In the genomic region with DNA sequence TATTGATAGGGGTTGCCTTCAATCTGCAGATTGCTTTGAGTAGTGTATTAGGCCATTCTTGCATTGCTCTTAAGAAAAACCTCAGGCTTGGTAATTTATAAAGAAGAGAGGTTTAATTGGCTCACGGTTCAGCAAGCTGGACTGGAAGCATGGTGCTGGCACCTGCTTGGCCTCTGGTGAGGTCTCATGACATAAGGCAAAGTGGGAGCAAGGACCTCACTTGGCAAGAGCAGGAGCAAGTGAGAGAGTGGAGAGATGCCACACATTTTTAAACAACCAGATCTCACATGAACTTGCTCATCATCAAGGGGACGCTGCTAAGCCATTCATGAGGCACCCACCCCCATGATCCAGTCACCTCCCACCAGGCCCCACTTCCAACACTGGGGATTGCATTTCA, we compare ENCODE assay signal across 33 cellular contexts. TPM values are rescaled to one million over a fixed set of nuclear protein-coding genes. Genes with fewer than 3 reads are reported as not detected.
A peak's percentile ranks its signal among the peaks of the same experiment; 100 is the strongest.
DNase-seq lines count a peak whose midpoint lies in the region; ATAC-seq, FAIRE-seq and TF ChIP-seq lines count a peak whose summit lies in the region.
"Had no signal": no experiment of that assay in that cellular context is flagged by ENCODE, and none has a peak within 500 bp of the region (broad histone marks: within the 10 kb centered on the region; RNA-seq: fewer than 3 reads in every experiment).

No MANE protein-coding gene starts in this region.

- peak overlapping the region; percentile 38 for H3K4me3 Mint-ChIP-seq in CD4-positive, alpha-beta T cell
- H3K4me3 Mint-ChIP-seq: activated naive CD8-positive, alpha-beta T cell treated with anti-CD3 and anti-CD28 coated beads, Interleukin-2, amount 10 ng/mL, durations not matched to agents 7 days and 5 days; CD8-positive, alpha-beta T cell; central memory CD8-positive, alpha-beta T cell; nephron progenitor cell; stimulated activated memory B cell treated with anti-CD40 and anti-IgM and Interleukin-4, amounts not matched to agents 10 μg/mL and 1 μg/mL and 100 μg/mL, for 72 hours; T-helper 1 cell treated with Interleukin-12 subunit alpha and Interleukin-12 subunit beta and Interleukin-4 antibody, amounts not matched to agents 30 μg/mL and 1 μg/mL, for 36 hours had no signal

- H3K4me1 Mint-ChIP-seq in CD4-positive, alpha-beta T cell (ENCODE audit: low read depth) = peaks cover 87% of the 10 kb centered on the region

- H3K9me3 Mint-ChIP-seq in CD4-positive, alpha-beta T cell = no peaks in the 10 kb centered on the region
- H3K9me3 Mint-ChIP-seq: activated naive CD8-positive, alpha-beta T cell treated with anti-CD3 and anti-CD28 coated beads, Interleukin-2, amount 10 ng/mL, durations not matched to agents 7 days and 5 days; CD8-positive, alpha-beta T cell; central memory CD8-positive, alpha-beta T cell; IgD-negative memory B cell; stimulated activated memory B cell treated with anti-CD40 and anti-IgM and Interleukin-4, amounts not matched to agents 10 μg/mL and 1 μg/mL and 100 μg/mL, for 72 hours; T-helper 1 cell treated with Interleukin-12 subunit alpha and Interleukin-12 subunit beta and Interleukin-4 antibody, amounts not matched to agents 30 μg/mL and 1 μg/mL, for 36 hours had no signal

- DNase-seq in NCI-H2196 (lab: John Stamatoyannopoulos, UW; ENCODE audit: unreplicated experiment) = peak; percentile 3
- DNase-seq in NCI-H2196 treated with DMSO at 0.1 percent for 48 hours (lab: John Stamatoyannopoulos, UW; ENCODE audit: unreplicated experiment) = no peak
- no peak for DNase-seq in CD4-positive, alpha-beta T cell
- no peak for DNase-seq in bronchial epithelial cell (ENCODE audit: low read depth)
- no peak for DNase-seq in gastrocnemius medialis
- no peak for DNase-seq in effector CD4-positive, alpha-beta T cell
- no peak for DNase-seq in stimulated activated CD8-positive, alpha-beta memory T cell treated with anti-CD3 and anti-CD28 coated beads, Interleukin-4, amount 100 ng/mL, for 48 hours
- DNase-seq: activated CD4-positive, alpha-beta T cell treated with anti-CD3 and anti-CD28 coated beads for 1 hour; activated CD8-positive, alpha-beta memory T cell treated with anti-CD3 and anti-CD28 coated beads for 24 hours; activated effector memory CD4-positive, alpha-beta T cell treated with Interleukin-2 at 50 U/mL for 16 hours; activated naive CD8-positive, alpha-beta T cell treated with anti-CD3 and anti-CD28 coated beads, Interleukin-2, amount 10 ng/mL, durations not matched to agents 7 days and 5 days; CD8-positive, alpha-beta T cell; NCI-H1092 treated with DMSO at 0.1 percent for 48 hours; NCI-H187 treated with DMSO at 0.1 percent for 48 hours; NCI-H2227 treated with DMSO at 0.1 percent for 48 hours; NCI-H748 treated with DMSO at 0.1 percent for 48 hours; nephron progenitor cell; ovary; right cardiac atrium; RPMI8226; stimulated activated CD4-positive, alpha-beta T cell treated with anti-CD3 and anti-CD28 coated beads, Interleukin-12 subunit alpha, Interleukin-12 subunit beta, amount 100 ng/mL, for 4 hours; stimulated activated CD4-positive, alpha-beta T cell treated with anti-CD3 and anti-CD28 coated beads, Interleukin-4, amount 100 ng/mL, for 1 hour had no signal

- CTCF ChIA-PET in CD4-positive, alpha-beta T cell (lab: Charles Lee) = no interaction called here

- peaks cover 42% of the 10 kb centered on the region for H3K36me3 Mint-ChIP-seq in CD4-positive, alpha-beta T cell (ENCODE audit: low read depth)

- no peaks in the 10 kb centered on the region for H3K36me3 ChIP-seq in bronchial epithelial cell (ENCODE audit: control insufficient read depth, insufficient read depth, low read length)
- H3K36me3 ChIP-seq in gastrocnemius medialis = no peaks in the 10 kb centered on the region
- H3K36me3 ChIP-seq: ascending aorta, HAP-1, ovary, suprapubic skin had no signal

- H3K27me3 ChIP-seq in CD4-positive, alpha-beta T cell (ENCODE audit: control insufficient read depth, insufficient read depth, low read length) = no peaks in the 10 kb centered on the region
- H3K27me3 ChIP-seq in bronchial epithelial cell (ENCODE audit: control insufficient read depth, insufficient read depth, low read length) (no peaks in the 10 kb centered on the region), gastrocnemius medialis (no peaks in the 10 kb centered on the region)
- H3K27me3 ChIP-seq: ascending aorta, ovary, suprapubic skin had no signal

- H3K9me3 ChIP-seq in CD4-positive, alpha-beta T cell (ENCODE audit: control insufficient read depth, low read length) = no peaks in the 10 kb centered on the region
- no peaks in the 10 kb centered on the region for H3K9me3 ChIP-seq in gastrocnemius medialis
- H3K9me3 ChIP-seq: ascending aorta, HAP-1, ovary, suprapubic skin had no signal

- H3K27ac ChIP-seq in CD4-positive, alpha-beta T cell (ENCODE audit: low read depth, low read length) = no peak overlapping the region
- H3K27ac ChIP-seq in gastrocnemius medialis = peak overlapping the region; percentile 36 to 100 (median 100)
- H3K27ac ChIP-seq: ovary, SK-N-MC, suprapubic skin had no signal

- H3K4me3 ChIP-seq in bronchial epithelial cell (ENCODE audit: low read depth, low read length) (no peak overlapping the region), gastrocnemius medialis (no peak overlapping the region)
- H3K4me3 ChIP-seq: ascending aorta, HAP-1, ovary, SK-N-MC, suprapubic skin had no signal

- peaks cover 62 to 69% of the 10 kb centered on the region in 2 donors for H3K4me1 ChIP-seq in gastrocnemius medialis

- H3K27me3 Mint-ChIP-seq in CD4-positive, alpha-beta T cell = no peaks in the 10 kb centered on the region
- H3K27me3 Mint-ChIP-seq: activated naive CD8-positive, alpha-beta T cell treated with anti-CD3 and anti-CD28 coated beads, Interleukin-2, amount 10 ng/mL, durations not matched to agents 7 days and 5 days; central memory CD8-positive, alpha-beta T cell; IgD-negative memory B cell; stimulated activated memory B cell treated with anti-CD40 and anti-IgM and Interleukin-4, amounts not matched to agents 10 μg/mL and 1 μg/mL and 100 μg/mL, for 72 hours had no signal

- no peak for TF ChIP-seq CTCF in CD4-positive, alpha-beta T cell (IDR thresholded peaks at IDR 0.05)
- TF ChIP-seq CTCF in bronchial epithelial cell (IDR thresholded peaks at IDR 0.05; ENCODE audit: insufficient read depth, low read length, severe bottlenecking) (no peak), gastrocnemius medialis (IDR thresholded peaks at IDR 0.05 in 4 of 5, conservative IDR thresholded peaks at IDR 0.05 in 1 of 5) (no peak)

- intact Hi-C loops in CD4-positive, alpha-beta T cell (cut with DNase I, micrococcal nuclease) = loop anchor here in 1 of 2 experiments (10.0 kb wide), 2 partner anchors 88 to 502 kb away; a partner anchor contains a TSS
- intact Hi-C loops in gastrocnemius medialis (cut with DNase I; ENCODE audit: low total_unique reads) = loop anchor here (10.0 kb wide), 2 partner anchors 318 to 322 kb away; a partner anchor contains a TSS

- in situ Hi-C loops in gastrocnemius medialis (cut with MboI; ENCODE audit: low sequenced_read_pairs in 4 of 4) = loop anchor here in 1 of 4 donors (25.0 kb wide), 1 partner anchor 296 kb away; no protein-coding TSS in a partner anchor

- FAIRE-seq in bronchial epithelial cell (lab: Jason Lieb, UNC) = peak; percentile 40

- no peak for ATAC-seq in CD4-positive, alpha-beta T cell (ENCODE audit: poor library complexity)
- ATAC-seq in gastrocnemius medialis (peak in 1 of 2 donors; percentile 8), HG03342 (IDR thresholded peaks at IDR 0.05; ENCODE audit: unreplicated experiment) (no peak)
- ATAC-seq: CD8-positive, alpha-beta T cell; right cardiac atrium; stimulated activated memory B cell treated with anti-CD40 and anti-IgM and Interleukin-4, amounts not matched to agents 10 μg/mL and 1 μg/mL and 100 μg/mL, for 72 hours had no signal

- POLR2A ChIA-PET in CD4-positive, alpha-beta T cell (lab: Charles Lee) = no interaction called here

- TF ChIP-seq POLR2A in gastrocnemius medialis (IDR thresholded peaks at IDR 0.05) = no peak

- peak overlapping the region; percentile 40 for H3K27ac Mint-ChIP-seq in CD4-positive, alpha-beta T cell
- H3K27ac Mint-ChIP-seq: activated naive CD8-positive, alpha-beta T cell treated with anti-CD3 and anti-CD28 coated beads, Interleukin-2, amount 10 ng/mL, durations not matched to agents 7 days and 5 days; CD8-positive, alpha-beta T cell; nephron progenitor cell; stimulated activated memory B cell treated with anti-CD40 and anti-IgM and Interleukin-4, amounts not matched to agents 10 μg/mL and 1 μg/mL and 100 μg/mL, for 72 hours; T-helper 1 cell treated with Interleukin-12 subunit alpha and Interleukin-12 subunit beta and Interleukin-4 antibody, amounts not matched to agents 30 μg/mL and 1 μg/mL, for 36 hours had no signal

RNA-seq across cellular contexts. Expression of a gene that starts 4.9 kb away (rescaled TPM):
- total RNA-seq in CD4-positive, alpha-beta T cell = 100 to 1,000 TPM; 103 to 105 TPM
- total RNA-seq in bronchial epithelial cell (24.1 and 27.9 TPM in 2 replicates), gastrocnemius medialis (10 to 100 TPM; 33.8 to 46.4 (median 39.4) TPM)

RNA-seq across cellular contexts. Expression of a gene that starts 35.4 kb away (rescaled TPM):
- under 1 TPM in 1 of 2 experiments, not detected in 1; 0.28 TPM for total RNA-seq in CD4-positive, alpha-beta T cell
- 0.26 TPM in 1 of 2 replicates, not detected in the other for total RNA-seq in bronchial epithelial cell
- under 1 TPM in 2 of 4 donors, not detected in 2; 0.29 to 0.58 TPM for total RNA-seq in gastrocnemius medialis
- total RNA-seq: activated naive CD8-positive, alpha-beta T cell treated with anti-CD3 and anti-CD28 coated beads, Interleukin-2, amount 10 ng/mL, durations not matched to agents 7 days and 5 days; ascending aorta; fibroblast of lung; lower leg skin; right cardiac atrium had no signal
